ENCODE assay signal across 16 cellular contexts in genomic region chr14:72532686-72533454, GRCh38.
DNase-seq lines count a peak whose midpoint lies in the region; ATAC-seq, FAIRE-seq and TF ChIP-seq lines count a peak whose summit lies in the region.
"Had no signal": no experiment of that assay in that cellular context is flagged by ENCODE, and none has a peak within 500 bp of the region (broad histone marks: within the 10 kb centered on the region; RNA-seq: fewer than 3 reads in every experiment).

No MANE protein-coding gene starts in this region.

- H3K27ac ChIP-seq in KMS-11, result peak overlapping the region; percentile 20; the same call in 1 of the 2 replicates
- H3K27ac ChIP-seq in GM12878 (ENCODE audit: control insufficient read depth, insufficient read depth), result no peak overlapping the region

- H3K27ac Mint-ChIP-seq in activated naive CD4-positive, alpha-beta T cell treated with anti-CD3 and anti-CD28 coated beads, Interleukin-2, amount 10 ng/mL, durations not matched to agents 7 days and 5 days, result peak overlapping the region; percentile 92
- no peak overlapping the region for H3K27ac Mint-ChIP-seq in activated naive CD4-positive, alpha-beta T cell treated with anti-CD3 and anti-CD28 coated beads for 36 hours
- no peak overlapping the region for H3K27ac Mint-ChIP-seq in activated T-cell treated with anti-CD3 and anti-CD28 coated beads, Interleukin-2, amount 50 U/mL, for 24 hours
- H3K27ac Mint-ChIP-seq: CD14-positive monocyte had no signal

- SMC1A ChIA-PET in GM12878 (lab: Charles Lee; ENCODE audit: uncharacterized antibody, unreplicated experiment), result interaction anchor here (0.7 to 2.0 kb wide), 8 partner anchors 10 to 373 kb away, joined by 3 to 6 read pairs (median 3); no protein-coding TSS in a partner anchor

- peaks cover 49% of the 10 kb centered on the region for H3K36me3 Mint-ChIP-seq in activated naive CD4-positive, alpha-beta T cell treated with anti-CD3 and anti-CD28 coated beads, Interleukin-2, amount 10 ng/mL, durations not matched to agents 7 days and 5 days
- H3K36me3 Mint-ChIP-seq in activated naive CD4-positive, alpha-beta T cell treated with anti-CD3 and anti-CD28 coated beads for 36 hours (ENCODE audit: low read depth), result no peaks in the 10 kb centered on the region
- H3K36me3 Mint-ChIP-seq in activated T-cell treated with anti-CD3 and anti-CD28 coated beads, Interleukin-2, amount 50 U/mL, for 24 hours (ENCODE audit: low read depth), result no peaks in the 10 kb centered on the region

- TF ChIP-seq POLR2A in GM12878 (IDR thresholded peaks at IDR 0.05; ENCODE audit: low read depth, low read length), result no peak

- no peak for TF ChIP-seq CTCF in KMS-11 (conservative IDR thresholded peaks at IDR 0.05; ENCODE audit: low read depth, low read length)
- TF ChIP-seq CTCF in GM12878 (IDR thresholded peaks at IDR 0.05 in 2 of 3, conservative IDR thresholded peaks at IDR 0.05 in 1 of 3; ENCODE audit: control insufficient read depth in 2 of 3, extremely low read depth in 1 of 3, insufficient read depth in 1 of 3, low read depth in 3 of 3, low read length in 3 of 3), result no peak

- H3K9me3 Mint-ChIP-seq in activated naive CD4-positive, alpha-beta T cell treated with anti-CD3 and anti-CD28 coated beads, Interleukin-2, amount 10 ng/mL, durations not matched to agents 7 days and 5 days, result peaks cover 25% of the 10 kb centered on the region
- peaks cover 15% of the 10 kb centered on the region for H3K9me3 Mint-ChIP-seq in activated naive CD4-positive, alpha-beta T cell treated with anti-CD3 and anti-CD28 coated beads for 36 hours
- peaks cover 19% of the 10 kb centered on the region for H3K9me3 Mint-ChIP-seq in activated T-cell treated with anti-CD3 and anti-CD28 coated beads, Interleukin-2, amount 50 U/mL, for 24 hours

- peak overlapping the region; percentile 21; the same call in 1 of the 2 replicates for H3K4me2 ChIP-seq in KMS-11
- no peak overlapping the region for H3K4me2 ChIP-seq in GM12878 (ENCODE audit: control insufficient read depth, insufficient read depth)

- H3K9ac ChIP-seq in KMS-11, result no peak overlapping the region
- no peak overlapping the region for H3K9ac ChIP-seq in GM12878 (ENCODE audit: control insufficient read depth, insufficient read depth, low read length)

- no peak for TF ChIP-seq RAD21 in GM12878 (IDR thresholded peaks at IDR 0.05; ENCODE audit: insufficient read depth, low read depth, low read length)

- ATAC-seq in GM12878, result no peak
- ATAC-seq in HG02981 (IDR thresholded peaks at IDR 0.05; ENCODE audit: unreplicated experiment), result no peak

- H3K4me3 ChIP-seq in KMS-11 (IDR thresholded peaks at IDR 0.05; ENCODE audit: insufficient read depth, low read depth, low read length) (no peak overlapping the region), GM12878 (no peak overlapping the region)
- H3K4me3 ChIP-seq: HAP-1 had no signal

- POLR2A ChIA-PET in GM12878 (lab: Charles Lee), result no interaction called here

- RAD21 ChIA-PET in GM12878 (lab: Charles Lee; ENCODE audit: unreplicated experiment), result interaction anchor here (1.5 kb wide), 1 partner anchor 9 kb away, joined by 3 read pairs; no protein-coding TSS in a partner anchor

- H3K4me1 ChIP-seq in KMS-11 (ENCODE audit: low read depth, poor library complexity, severe bottlenecking) (peaks cover 56% of the 10 kb centered on the region), GM12878 (ENCODE audit: control insufficient read depth, insufficient read depth, low read length) (peaks cover 22% of the 10 kb centered on the region)
- H3K4me1 ChIP-seq: HAP-1 had no signal

- no peak overlapping the region for H3K4me3 Mint-ChIP-seq in activated naive CD4-positive, alpha-beta T cell treated with anti-CD3 and anti-CD28 coated beads, Interleukin-2, amount 10 ng/mL, durations not matched to agents 7 days and 5 days
- no peak overlapping the region for H3K4me3 Mint-ChIP-seq in activated naive CD4-positive, alpha-beta T cell treated with anti-CD3 and anti-CD28 coated beads for 36 hours
- H3K4me3 Mint-ChIP-seq in activated T-cell treated with anti-CD3 and anti-CD28 coated beads, Interleukin-2, amount 50 U/mL, for 24 hours, result no peak overlapping the region
- H3K4me3 Mint-ChIP-seq: CD14-positive monocyte had no signal

- WGBS in GM12878 (ENCODE audit: insufficient coverage, insufficient replicate concordance, low lambda C conversion rate, missing lambda C conversion rate), result 81% methylated on average over 3 of the region's 3 CpGs

- BruUV-seq in GM12878 (replicated peaks; lab: Mats Ljungman, UMichigan), result no TSS peak

- H3K4me1 Mint-ChIP-seq in activated naive CD4-positive, alpha-beta T cell treated with anti-CD3 and anti-CD28 coated beads, Interleukin-2, amount 10 ng/mL, durations not matched to agents 7 days and 5 days, result peaks cover 95% of the 10 kb centered on the region
- peaks cover 41% of the 10 kb centered on the region for H3K4me1 Mint-ChIP-seq in activated naive CD4-positive, alpha-beta T cell treated with anti-CD3 and anti-CD28 coated beads for 36 hours (ENCODE audit: low read depth)
- peaks cover 60% of the 10 kb centered on the region for H3K4me1 Mint-ChIP-seq in activated T-cell treated with anti-CD3 and anti-CD28 coated beads, Interleukin-2, amount 50 U/mL, for 24 hours (ENCODE audit: low read depth)

- H3K79me2 ChIP-seq in KMS-11 (ENCODE audit: insufficient read depth, low read depth) (no peaks in the 10 kb centered on the region), GM12878 (ENCODE audit: control insufficient read depth, insufficient read depth, low read length) (no peaks in the 10 kb centered on the region)

- no peaks in the 10 kb centered on the region for H4K20me1 ChIP-seq in KMS-11 (ENCODE audit: insufficient read depth)
- H4K20me1 ChIP-seq in GM12878 (ENCODE audit: control insufficient read depth, insufficient read depth), result no peaks in the 10 kb centered on the region

- intact Hi-C loops in activated naive CD4-positive, alpha-beta T cell treated with anti-CD3 and anti-CD28 coated beads for 36 hours (cut with micrococcal nuclease), result no loop called here
- intact Hi-C loops in GM12878 (cut with micrococcal nuclease; ENCODE audit: unreplicated experiment), result no loop called here

- in situ Hi-C loops in GM12878 (cut with MboI), result no loop called here

- H3K27me3 Mint-ChIP-seq in activated naive CD4-positive, alpha-beta T cell treated with anti-CD3 and anti-CD28 coated beads, Interleukin-2, amount 10 ng/mL, durations not matched to agents 7 days and 5 days, result peaks cover 27% of the 10 kb centered on the region
- no peaks in the 10 kb centered on the region for H3K27me3 Mint-ChIP-seq in activated naive CD4-positive, alpha-beta T cell treated with anti-CD3 and anti-CD28 coated beads for 36 hours (ENCODE audit: low read depth)
- peaks cover 4% of the 10 kb centered on the region for H3K27me3 Mint-ChIP-seq in activated T-cell treated with anti-CD3 and anti-CD28 coated beads, Interleukin-2, amount 50 U/mL, for 24 hours

- DNase-seq in activated naive CD4-positive, alpha-beta T cell treated with anti-CD3 and anti-CD28 coated beads, Interleukin-2, amount 10 ng/mL, durations not matched to agents 7 days and 5 days, result no peak
- DNase-seq in activated naive CD4-positive, alpha-beta T cell treated with anti-CD3 and anti-CD28 coated beads for 36 hours, result no peak
- no peak for DNase-seq in GM12878 (ENCODE audit: low read depth, low spot score)
- no peak for DNase-seq in NCI-H69 (lab: John Stamatoyannopoulos, UW)
- DNase-seq in activated T-cell treated with anti-CD3 and anti-CD28 coated beads, Interleukin-2, amount 50 U/mL, for 24 hours, result no peak
- DNase-seq: DMS79; IMR-90; NCI-H1417; NCI-H1930; NCI-H526 treated with DMSO at 0.1 percent for 48 hours; NK-92 treated with Interleukin-12 subunit alpha and Interleukin-12 subunit beta, amount 100 ng/mL, for 24 hours; SHP77 treated with DMSO at 0.1 percent for 48 hours had no signal

- TF ChIP-seq EP300 in GM12878 (IDR thresholded peaks at IDR 0.05; ENCODE audit: borderline replicate concordance in 1 of 2, control insufficient read depth in 1 of 2, low read depth in 2 of 2, low read length in 2 of 2), result no peak

- peaks cover 15% of the 10 kb centered on the region for H3K9me3 ChIP-seq in GM12878 (replicated peaks; ENCODE audit: control insufficient read depth, insufficient read depth, low read length)

- no peak for FAIRE-seq in GM12878 (lab: Jason Lieb, UNC)

- CTCF ChIA-PET in activated naive CD4-positive, alpha-beta T cell treated with anti-CD3 and anti-CD28 coated beads, Interleukin-2, amount 10 ng/mL, durations not matched to agents 7 days and 5 days (lab: Charles Lee), result interaction anchor here (0.9 to 1.9 kb wide), 8 partner anchors 11 to 361 kb away, joined by 3 to 9 read pairs (median 4); partner anchors contain the start of gene DPF3
- CTCF ChIA-PET in activated naive CD4-positive, alpha-beta T cell treated with anti-CD3 and anti-CD28 coated beads for 36 hours (lab: Charles Lee), result interaction anchor here (0.7 to 1.5 kb wide), 4 partner anchors 13 to 372 kb away, joined by 3 to 6 read pairs (median 4); no protein-coding TSS in a partner anchor
- CTCF ChIA-PET in GM12878 (lab: Yijun Ruan, JAX), result interaction anchor here (0.6 to 1.2 kb wide), 4 partner anchors 9 to 1195 kb away, joined by 3 to 4 read pairs (median 3); no protein-coding TSS in a partner anchor

- no peaks in the 10 kb centered on the region for H3K27me3 ChIP-seq in KMS-11 (ENCODE audit: insufficient read depth, low read depth)
- no peaks in the 10 kb centered on the region for H3K27me3 ChIP-seq in GM12878 (replicated peaks in 1 of 2; ENCODE audit: control insufficient read depth in 2 of 2, insufficient read depth in 2 of 2, low read length in 1 of 2)

- H2AFZ ChIP-seq in KMS-11 (ENCODE audit: low read depth) (no peak overlapping the region), GM12878 (ENCODE audit: control insufficient read depth, low read depth, low read length) (no peak overlapping the region)

- H3K36me3 ChIP-seq in KMS-11 (ENCODE audit: insufficient read depth) (no peaks in the 10 kb centered on the region), GM12878 (ENCODE audit: control insufficient read depth in 2 of 2, insufficient read depth in 2 of 2, low read length in 1 of 2) (no peaks in the 10 kb centered on the region)
- H3K36me3 ChIP-seq: HAP-1 had no signal

TF ChIP-seq in GM12878, 131 proteins besides CTCF, POLR2A, EP300 and RAD21 (continues in another document):
- TF ChIP-seq SMARCA5 (IDR thresholded peaks at IDR 0.05) (no peak), NFXL1 (IDR thresholded peaks at IDR 0.05; ENCODE audit: borderline replicate concordance) (no peak), ELK1 (IDR thresholded peaks at IDR 0.05; ENCODE audit: low read depth, low read length) (no peak), JUNB (IDR thresholded peaks at IDR 0.05) (no peak), NBN (IDR thresholded peaks at IDR 0.05) (no peak), NR2F1 (conservative IDR thresholded peaks at IDR 0.05) (no peak)
